Comparison of ENCODE assay signal across 35 cellular contexts in genomic region chr5:172521338-172521932, GRCh38.
"Had no signal": no experiment of that assay in that cellular context is flagged by ENCODE, and none has a peak within 500 bp of the region (broad histone marks: within the 10 kb centered on the region; RNA-seq: fewer than 3 reads in every experiment).

No MANE protein-coding gene starts in this region.

- H3K27ac ChIP-seq: adrenal gland, body of pancreas, brain microvascular endothelial cell, cardiac muscle cell, VCaP had no signal

- ATAC-seq: activated CD8-positive, alpha-beta T cell treated with anti-CD3 and anti-CD28 coated beads for 36 hours; activated naive CD4-positive, alpha-beta T cell treated with anti-CD3 and anti-CD28 coated beads, Interleukin-2, amount 50 U/mL, for 72 hours; activated T-cell treated with anti-CD3 and anti-CD28 coated beads, Interleukin-2, amount 50 U/mL, for 4 hours; activated T-cell treated with anti-CD3 and anti-CD28 coated beads, Interleukin-2, amount 50 U/mL, for 72 hours; activated T-helper 17 cell treated with anti-CD3 and anti-CD28 coated beads, Interleukin-2, amount 50 U/mL, for 72 hours; body of pancreas had no signal

- H3K36me3 ChIP-seq: adrenal gland, brain microvascular endothelial cell, cardiac muscle cell had no signal

- DNase-seq: activated B cell treated with CpG ODN at 0.5 μM for 24 hours; activated CD4-positive, alpha-beta memory T cell treated with anti-CD3 and anti-CD28 coated beads for 36 hours; activated CD4-positive, alpha-beta T cell treated with anti-CD3 and anti-CD28 coated beads for 4 hours; activated CD4-positive, alpha-beta T cell treated with anti-CD3 and anti-CD28 coated beads, Interleukin-2, amount 10 ng/mL, durations not matched to agents 24 days and 14 days; activated CD4-positive, alpha-beta T cell treated with anti-CD3 and anti-CD28 coated beads, Interleukin-2, amount 50 U/mL, for 1 hour; activated CD4-positive, alpha-beta T cell treated with anti-CD3 and anti-CD28 coated beads, Interleukin-2, amount 50 U/mL, for 4 hours; activated CD4-positive, CD25-positive, alpha-beta regulatory T cell treated with anti-CD3 and anti-CD28 coated beads, Interleukin-2, amount 50 U/mL, for 72 hours; activated CD8-positive, alpha-beta memory T cell treated with anti-CD3 and anti-CD28 coated beads, Interleukin-2, amount 50 U/mL, for 4 hours; activated CD8-positive, alpha-beta T cell treated with anti-CD3 and anti-CD28 coated beads for 36 hours; activated gamma-delta T cell treated with Interleukin-2 at 50 U/mL for 16 hours; activated naive CD4-positive, alpha-beta T cell; activated naive CD4-positive, alpha-beta T cell treated with anti-CD3 and anti-CD28 coated beads for 36 hours; activated naive CD4-positive, alpha-beta T cell treated with anti-CD3 and anti-CD28 coated beads, Interleukin-2, amount 50 U/mL, for 16 hours; activated naive CD8-positive, alpha-beta T cell treated with anti-CD3 and anti-CD28 coated beads for 36 hours; activated T-cell treated with anti-CD3 and anti-CD28 coated beads for 4 hours; activated T-cell treated with anti-CD3 and anti-CD28 coated beads, Interleukin-2, amount 50 U/mL, for 1 hour; activated T-cell treated with anti-CD3 and anti-CD28 coated beads, Interleukin-2, amount 50 U/mL, for 4 hours; activated T-cell treated with anti-CD3 and anti-CD28 coated beads, Interleukin-2, amount 50 U/mL, for 72 hours; amniotic stem cell; aorta; body of pancreas; brain microvascular endothelial cell; caudate nucleus; cerebellar nuclear complex; T-helper 1 cell; T-helper 2 cell; T-helper 9 cell had no signal

- H3K27me3 ChIP-seq: adrenal gland, body of pancreas, cardiac muscle cell had no signal

- H3K9me3 ChIP-seq: adrenal gland had no signal

- H3K4me3 ChIP-seq: adrenal gland, body of pancreas, cardiac muscle cell had no signal

- FAIRE-seq: astrocyte, bronchial epithelial cell, TTC549 had no signal

- H3K4me1 ChIP-seq: adrenal gland, body of pancreas had no signal
